ENCODE assay signal across 8 cellular contexts in genomic region chr1:201170533-201171062, GRCh38. TPM values are rescaled to one million over a fixed set of nuclear protein-coding genes. Genes with fewer than 3 reads are reported as not detected.
DNase-seq lines count a peak whose midpoint lies in the region; ATAC-seq lines count a peak whose summit lies in the region.

No MANE protein-coding gene starts in this region.

- H3K4me1 Mint-ChIP-seq in CD4-positive, CD25-positive, alpha-beta regulatory T cell = peaks cover 0 to 13% (median 6%) of the 10 kb centered on the region in 4 donors
- H3K4me1 Mint-ChIP-seq in activated CD8-positive, alpha-beta T cell treated with anti-CD3 and anti-CD28 coated beads, Interleukin-2, amount 10 ng/mL, durations not matched to agents 7 days and 5 days (ENCODE audit: low read depth) = peaks cover 11% of the 10 kb centered on the region

- ATAC-seq in CD4-positive, CD25-positive, alpha-beta regulatory T cell (ENCODE audit: low read depth in 2 of 2) = peak; percentile 83 to 84
- ATAC-seq in GM19438 (IDR thresholded peaks at IDR 0.05; ENCODE audit: low read depth, unreplicated experiment) = peak; percentile 98
- ATAC-seq in HG03558 (IDR thresholded peaks at IDR 0.05; ENCODE audit: extremely low read depth, unreplicated experiment) = peak; percentile 87
- peak; percentile 94 for ATAC-seq in activated CD8-positive, alpha-beta T cell treated with anti-CD3 and anti-CD28 coated beads, Interleukin-2, amount 10 ng/mL, durations not matched to agents 7 days and 5 days

- peak overlapping the region; percentile 20 to 80 (median 75) for H3K27ac Mint-ChIP-seq in CD4-positive, CD25-positive, alpha-beta regulatory T cell
- H3K27ac Mint-ChIP-seq in activated CD8-positive, alpha-beta T cell treated with anti-CD3 and anti-CD28 coated beads, Interleukin-2, amount 10 ng/mL, durations not matched to agents 7 days and 5 days = no peak overlapping the region

- CTCF ChIA-PET in activated CD8-positive, alpha-beta T cell treated with anti-CD3 and anti-CD28 coated beads, Interleukin-2, amount 10 ng/mL, durations not matched to agents 7 days and 5 days (lab: Charles Lee) = interaction anchor here (0.9 to 1.6 kb wide), 5 partner anchors 14 to 265 kb away, joined by 3 to 4 read pairs (median 3); no protein-coding TSS in a partner anchor

- H3K27ac ChIP-seq in CD4-positive, CD25-positive, alpha-beta regulatory T cell (ENCODE audit: insufficient read depth, low read length, poor library complexity, severe bottlenecking) = no peak overlapping the region

- no peaks in the 10 kb centered on the region for H3K9me3 ChIP-seq in CD4-positive, CD25-positive, alpha-beta regulatory T cell (ENCODE audit: control insufficient read depth in 2 of 2, low read length in 2 of 2)

- H3K27me3 Mint-ChIP-seq in CD4-positive, CD25-positive, alpha-beta regulatory T cell = peaks cover 23% of the 10 kb centered on the region
- H3K27me3 Mint-ChIP-seq in activated CD8-positive, alpha-beta T cell treated with anti-CD3 and anti-CD28 coated beads, Interleukin-2, amount 10 ng/mL, durations not matched to agents 7 days and 5 days (ENCODE audit: low read depth) = peaks cover 42% of the 10 kb centered on the region

- H3K36me3 ChIP-seq in CD4-positive, CD25-positive, alpha-beta regulatory T cell (ENCODE audit: control insufficient read depth, insufficient read depth, low read length) = no peaks in the 10 kb centered on the region

- H3K4me3 ChIP-seq in CD4-positive, CD25-positive, alpha-beta regulatory T cell (ENCODE audit: low read depth, low read length) = no peak overlapping the region

- peaks cover 16% of the 10 kb centered on the region for H3K4me1 ChIP-seq in CD4-positive, CD25-positive, alpha-beta regulatory T cell (ENCODE audit: control insufficient read depth, insufficient read depth, low read length, poor library complexity, severe bottlenecking)

- H3K27me3 ChIP-seq in CD4-positive, CD25-positive, alpha-beta regulatory T cell (ENCODE audit: control insufficient read depth, insufficient read depth, low read length) = peaks cover 18% of the 10 kb centered on the region

- POLR2A ChIA-PET in activated CD8-positive, alpha-beta T cell treated with anti-CD3 and anti-CD28 coated beads, Interleukin-2, amount 10 ng/mL, durations not matched to agents 7 days and 5 days (lab: Charles Lee) = no interaction called here

- peak overlapping the region; percentile 86 to 91 (median 90) for H3K4me3 Mint-ChIP-seq in CD4-positive, CD25-positive, alpha-beta regulatory T cell
- peak overlapping the region; percentile 69 for H3K4me3 Mint-ChIP-seq in activated CD8-positive, alpha-beta T cell treated with anti-CD3 and anti-CD28 coated beads, Interleukin-2, amount 10 ng/mL, durations not matched to agents 7 days and 5 days

- peaks cover 0 to 2% (median 0%) of the 10 kb centered on the region in 7 donors for H3K9me3 Mint-ChIP-seq in CD4-positive, CD25-positive, alpha-beta regulatory T cell
- no peaks in the 10 kb centered on the region for H3K9me3 Mint-ChIP-seq in activated CD8-positive, alpha-beta T cell treated with anti-CD3 and anti-CD28 coated beads, Interleukin-2, amount 10 ng/mL, durations not matched to agents 7 days and 5 days (ENCODE audit: insufficient read depth)

- peak; percentile 47 to 73 (median 61) for DNase-seq in CD4-positive, CD25-positive, alpha-beta regulatory T cell
- DNase-seq in NCI-H774 (lab: John Stamatoyannopoulos, UW) = peak; percentile 94
- peak; percentile 71 for DNase-seq in activated CD8-positive, alpha-beta T cell treated with anti-CD3 and anti-CD28 coated beads, Interleukin-2, amount 10 ng/mL, durations not matched to agents 7 days and 5 days
- peak; percentile 55 for DNase-seq in effector CD4-positive, alpha-beta T cell
- DNase-seq in medulla oblongata (ENCODE audit: extremely low spot score) = peak; percentile 95
- peak; percentile 66 to 79 (median 76) for DNase-seq in stimulated activated CD4-positive, alpha-beta T cell treated with anti-CD3 and anti-CD28 coated beads, TNF-alpha, amount 100 ng/mL, for 48 hours (ENCODE audit: low read depth in 3 of 3)

- H3K36me3 Mint-ChIP-seq in CD4-positive, CD25-positive, alpha-beta regulatory T cell = peaks cover 3% of the 10 kb centered on the region
- no peaks in the 10 kb centered on the region for H3K36me3 Mint-ChIP-seq in activated CD8-positive, alpha-beta T cell treated with anti-CD3 and anti-CD28 coated beads, Interleukin-2, amount 10 ng/mL, durations not matched to agents 7 days and 5 days (ENCODE audit: low read depth)

RNA-seq across cellular contexts. Expression of gene TMEM9, which starts 16.3 kb away (rescaled TPM):
- 12.1 TPM for total RNA-seq in CD4-positive, CD25-positive, alpha-beta regulatory T cell
- polyA plus RNA-seq in CD4-positive, CD25-positive, alpha-beta regulatory T cell = 10 to 100 TPM; 30.3 to 40.6 (median 36.3) TPM
- total RNA-seq in activated CD8-positive, alpha-beta T cell treated with anti-CD3 and anti-CD28 coated beads, Interleukin-2, amount 10 ng/mL, durations not matched to agents 7 days and 5 days = 10 to 100 TPM; 13.6 to 18.9 TPM

RNA-seq across cellular contexts. Expression of gene IGFN1, which starts 20.0 kb away (rescaled TPM):
- total RNA-seq in CD4-positive, CD25-positive, alpha-beta regulatory T cell = not detected
- not detected for polyA plus RNA-seq in CD4-positive, CD25-positive, alpha-beta regulatory T cell
- not detected for total RNA-seq in activated CD8-positive, alpha-beta T cell treated with anti-CD3 and anti-CD28 coated beads, Interleukin-2, amount 10 ng/mL, durations not matched to agents 7 days and 5 days

RNA-seq across cellular contexts. Expression of gene ASCL5, which starts 43.6 kb away (rescaled TPM):
- 0.27 TPM for total RNA-seq in CD4-positive, CD25-positive, alpha-beta regulatory T cell
- under 1 TPM in 1 of 4 donors, not detected in 3; 0.08 TPM for polyA plus RNA-seq in CD4-positive, CD25-positive, alpha-beta regulatory T cell
- total RNA-seq in activated CD8-positive, alpha-beta T cell treated with anti-CD3 and anti-CD28 coated beads, Interleukin-2, amount 10 ng/mL, durations not matched to agents 7 days and 5 days = not detected

RNA-seq across cellular contexts. Expression of gene CACNA1S, which starts 58.4 kb away (rescaled TPM):
- not detected for total RNA-seq in CD4-positive, CD25-positive, alpha-beta regulatory T cell
- polyA plus RNA-seq in CD4-positive, CD25-positive, alpha-beta regulatory T cell = not detected
- total RNA-seq in activated CD8-positive, alpha-beta T cell treated with anti-CD3 and anti-CD28 coated beads, Interleukin-2, amount 10 ng/mL, durations not matched to agents 7 days and 5 days = not detected
